In genomic region chr3:24829011-24829581, GRCh38 we compare ENCODE assay signal across 9 cellular contexts.
DNase-seq lines count a peak whose midpoint lies in the region; ATAC-seq and TF ChIP-seq lines count a peak whose summit lies in the region.
"Had no signal": no experiment of that assay in that cellular context is flagged by ENCODE, and none has a peak within 500 bp of the region (broad histone marks: within the 10 kb centered on the region; RNA-seq: fewer than 3 reads in every experiment).

No MANE protein-coding gene starts in this region.

- CTCF ChIA-PET in mammary epithelial cell (lab: Charles Lee; ENCODE audit: low non-redundant PET), result no interaction called here

- TF ChIP-seq EP300 in Ishikawa (IDR thresholded peaks at IDR 0.05; ENCODE audit: borderline replicate concordance), result no peak

- 3% methylated on average over 4 of the region's 51 CpGs for WGBS in mammary epithelial cell (ENCODE audit: low coverage, missing lambda C conversion rate)
- 3 to 4% methylated on average over 36 to 51 of the region's 51 CpGs for WGBS in lung, 2 donors

- ATAC-seq in lung (ENCODE audit: insufficient read depth, low FRiP score), result peak; percentile 79
- ATAC-seq in upper lobe of right lung, result peak; percentile 93
- no peak for ATAC-seq in HG03571 (IDR thresholded peaks at IDR 0.05; ENCODE audit: unreplicated experiment)
- no peak for ATAC-seq in GM18873 (IDR thresholded peaks at IDR 0.05; ENCODE audit: low FRiP score, unreplicated experiment)

- H3K9ac ChIP-seq in BLaER1 treated with 17β-estradiol and CSF1 and Interleukin-3, amounts not matched to agents 10 nM and 100 nM, result peak overlapping the region in 8 of 11 experiments; percentile 8 to 75 (median 59); a peak in 10 of 22 replicates
- no peak overlapping the region for H3K9ac ChIP-seq in mammary epithelial cell (ENCODE audit: insufficient read depth, low read length)

- no peaks in the 10 kb centered on the region for H3K9me3 ChIP-seq in BLaER1 treated with 17β-estradiol and CSF1 and Interleukin-3, amounts not matched to agents 10 nM and 100 nM (replicated peaks in 1 of 11)
- H3K9me3 ChIP-seq in mammary epithelial cell (replicated peaks; ENCODE audit: insufficient read depth, low read length) (no peaks in the 10 kb centered on the region), lung (ENCODE audit: control insufficient read depth in 2 of 2, insufficient read depth in 1 of 2, low read length in 1 of 2) (peaks cover 0 to 3% of the 10 kb centered on the region in 2 donors), upper lobe of right lung (no peaks in the 10 kb centered on the region)

- H3K4me3 ChIP-seq in BLaER1 treated with 17β-estradiol and CSF1 and Interleukin-3, amounts not matched to agents 10 nM and 100 nM, result peak overlapping the region; percentile 58 to 75 (median 66)
- H3K4me3 ChIP-seq in mammary epithelial cell (replicated peaks in 1 of 3; ENCODE audit: insufficient read depth in 1 of 3, low read depth in 2 of 3, low read length in 3 of 3) (peak overlapping the region in 2 of 3 experiments; percentile 42), lung (no peak overlapping the region), upper lobe of right lung (peak overlapping the region; percentile 54)

- H3K27me3 ChIP-seq in BLaER1 treated with 17β-estradiol and CSF1 and Interleukin-3, amounts not matched to agents 10 nM and 100 nM, result peaks cover 16 to 39% (median 28%) of the 10 kb centered on the region in 11 experiments
- H3K27me3 ChIP-seq in mammary epithelial cell (ENCODE audit: insufficient read depth, low read length) (peaks cover 7% of the 10 kb centered on the region), lung (ENCODE audit: control insufficient read depth, insufficient read depth) (no peaks in the 10 kb centered on the region), upper lobe of right lung (peaks cover 31% of the 10 kb centered on the region)

- H2AFZ ChIP-seq in mammary epithelial cell (ENCODE audit: low read depth, low read length), result peak overlapping the region; percentile 57

- intact Hi-C loops in mammary epithelial cell (cut with micrococcal nuclease), result no loop called here
- intact Hi-C loops in upper lobe of right lung (cut with DNase I), result no loop called here

- no TSS peak for BruUV-seq in mammary epithelial cell (replicated peaks; lab: Mats Ljungman, UMichigan)

- no peak for TF ChIP-seq RAD21 in Ishikawa (IDR thresholded peaks at IDR 0.05; ENCODE audit: low read depth)

- no peak for DNase-seq in mammary epithelial cell
- peak; percentile 30 for DNase-seq in lung (ENCODE audit: low spot score)
- DNase-seq in upper lobe of right lung, result peak; percentile 81
- DNase-seq in HuH-7 (ENCODE audit: low spot score), result no peak
- DNase-seq: activated T-cell treated with anti-CD3 and anti-CD28 coated beads, Interleukin-2, amount 50 U/mL, for 72 hours had no signal

- TF ChIP-seq CTCF in mammary epithelial cell (conservative IDR thresholded peaks at IDR 0.05 in 1 of 2, IDR thresholded peaks at IDR 0.05 in 1 of 2; ENCODE audit: extremely low read depth in 1 of 2, insufficient read depth in 1 of 2, low read depth in 1 of 2, low read length in 2 of 2) (no peak), lung (IDR thresholded peaks at IDR 0.05; ENCODE audit: control extremely low read depth, extremely low read depth) (no peak), upper lobe of right lung (IDR thresholded peaks at IDR 0.05) (no peak)

- H3K27ac ChIP-seq in BLaER1 treated with 17β-estradiol and CSF1 and Interleukin-3, amounts not matched to agents 10 nM and 100 nM, result no peak overlapping the region
- H3K27ac ChIP-seq in mammary epithelial cell (ENCODE audit: insufficient read depth, low read depth, low read length) (no peak overlapping the region), lung (ENCODE audit: low read depth in 1 of 2, low read length in 1 of 2) (no peak overlapping the region), upper lobe of right lung (no peak overlapping the region)

- H3K4me1 ChIP-seq in BLaER1 treated with 17β-estradiol and CSF1 and Interleukin-3, amounts not matched to agents 10 nM and 100 nM, result peaks cover 0 to 16% (median 12%) of the 10 kb centered on the region in 10 experiments; a peak in 12 of 20 replicates
- peaks cover 12% of the 10 kb centered on the region for H3K4me1 ChIP-seq in mammary epithelial cell (ENCODE audit: insufficient read depth, low read length)
- peaks cover 0 to 7% of the 10 kb centered on the region in 2 donors for H3K4me1 ChIP-seq in lung (ENCODE audit: control insufficient read depth in 2 of 2, insufficient read depth in 2 of 2, low read length in 2 of 2)
- H3K4me1 ChIP-seq in upper lobe of right lung, result no peaks in the 10 kb centered on the region

- no peaks in the 10 kb centered on the region for H3K79me2 ChIP-seq in mammary epithelial cell (ENCODE audit: insufficient read depth, low read length)

- in situ Hi-C loops in mammary epithelial cell (cut with MboI; ENCODE audit: low sequenced_read_pairs in 2 of 2), result no loop called here

- H4K20me1 ChIP-seq in BLaER1 treated with 17β-estradiol and CSF1 and Interleukin-3, amounts not matched to agents 10 nM and 100 nM, result no peaks in the 10 kb centered on the region; a peak in 1 of 22 replicates
- H4K20me1 ChIP-seq in mammary epithelial cell (ENCODE audit: insufficient read depth, low read length), result no peaks in the 10 kb centered on the region

- no peaks in the 10 kb centered on the region for H3K36me3 ChIP-seq in BLaER1 treated with 17β-estradiol and CSF1 and Interleukin-3, amounts not matched to agents 10 nM and 100 nM
- H3K36me3 ChIP-seq in mammary epithelial cell (ENCODE audit: insufficient read depth, low read length) (no peaks in the 10 kb centered on the region), lung (ENCODE audit: control insufficient read depth in 2 of 2, insufficient read depth in 2 of 2, low read length in 2 of 2) (no peaks in the 10 kb centered on the region), upper lobe of right lung (no peaks in the 10 kb centered on the region)

- dilution Hi-C loops in mammary epithelial cell (cut with HindIII; ENCODE audit: low sequenced_read_pairs), result no loop called here

- peak overlapping the region; percentile 91 to 100 (median 100) for H3K4me2 ChIP-seq in BLaER1 treated with 17β-estradiol and CSF1 and Interleukin-3, amounts not matched to agents 10 nM and 100 nM
- H3K4me2 ChIP-seq in mammary epithelial cell (ENCODE audit: insufficient read depth, low read depth, low read length), result peak overlapping the region; percentile 98

TF ChIP-seq in Ishikawa, 13 proteins besides CTCF, POLR2A, EP300 and RAD21:
- peak; percentile 68 for TF ChIP-seq MAX (IDR thresholded peaks at IDR 0.05)
- TF ChIP-seq YY1 (IDR thresholded peaks at IDR 0.05; ENCODE audit: low read depth), result no peak

Comparison
In these comparisons a context has a peak if more than half of its experiments do, and no peak if none do; other contexts are left out.
1. DNase-seq: peak in lung (single experiment) and upper lobe of right lung (single experiment); none in mammary epithelial cell (single experiment) and HuH-7 (single experiment).
2. ATAC-seq: peak in lung (single experiment) and upper lobe of right lung (single experiment); none in HG03571 (single experiment) and GM18873 (single experiment).